In genomic region chr2:113892004-113892740, GRCh38 we compare ENCODE assay signal across 8 cellular contexts. TPM values are rescaled to one million over a fixed set of nuclear protein-coding genes. Genes with fewer than 3 reads are reported as not detected.
A peak's percentile ranks its signal among the peaks of the same experiment; 100 is the strongest.
DNase-seq lines count a peak whose midpoint lies in the region; ATAC-seq, FAIRE-seq and TF ChIP-seq lines count a peak whose summit lies in the region.

No MANE protein-coding gene starts in this region.

- no peak for FAIRE-seq in pancreas (lab: Jason Lieb, UNC)

- H3K27me3 Mint-ChIP-seq in stimulated activated naive CD8-positive, alpha-beta T cell treated with anti-CD3 and anti-CD28 coated beads, Interleukin-15, Interleukin-2, amounts not matched to agents 100 ng/mL and 50 ng/mL, for 24 hours, result no peaks in the 10 kb centered on the region
- H3K27me3 Mint-ChIP-seq in memory B cell, result no peaks in the 10 kb centered on the region

- TF ChIP-seq POLR2A in adrenal gland (IDR thresholded peaks at IDR 0.05), result no peak

- 20 to 30% (median 24%) methylated on average over 6 of the region's 6 CpGs for WGBS in adrenal gland, 4 donors
- WGBS in pancreas, 2 donors, result 23 to 28% methylated on average over 6 of the region's 6 CpGs

- no peak for ATAC-seq in stimulated activated naive CD8-positive, alpha-beta T cell treated with anti-CD3 and anti-CD28 coated beads, Interleukin-15, Interleukin-2, amounts not matched to agents 100 U/mL and 50 U/mL, for 24 hours
- ATAC-seq in memory B cell (ENCODE audit: low read depth), result no peak
- ATAC-seq in pancreas, result no peak
- ATAC-seq in GM19463 (IDR thresholded peaks at IDR 0.05; ENCODE audit: unreplicated experiment), result no peak
- no peak for ATAC-seq in HG03354 (IDR thresholded peaks at IDR 0.05; ENCODE audit: poor library complexity, severe bottlenecking, unreplicated experiment)

- peak overlapping the region; percentile 93 for H3K27ac Mint-ChIP-seq in stimulated activated naive CD8-positive, alpha-beta T cell treated with anti-CD3 and anti-CD28 coated beads, Interleukin-15, Interleukin-2, amounts not matched to agents 100 ng/mL and 50 ng/mL, for 24 hours
- H3K27ac Mint-ChIP-seq in memory B cell, result peak overlapping the region; percentile 98

- no peaks in the 10 kb centered on the region for H3K9me3 Mint-ChIP-seq in stimulated activated naive CD8-positive, alpha-beta T cell treated with anti-CD3 and anti-CD28 coated beads, Interleukin-15, Interleukin-2, amounts not matched to agents 100 ng/mL and 50 ng/mL, for 24 hours
- H3K9me3 Mint-ChIP-seq in memory B cell, result no peaks in the 10 kb centered on the region

- H3K4me3 ChIP-seq in adrenal gland (peak overlapping the region in 1 of 4 donors; percentile 27), pancreas (peak overlapping the region in 2 of 4 donors; percentile 97)

- H3K4me3 Mint-ChIP-seq in stimulated activated naive CD8-positive, alpha-beta T cell treated with anti-CD3 and anti-CD28 coated beads, Interleukin-15, Interleukin-2, amounts not matched to agents 100 ng/mL and 50 ng/mL, for 24 hours, result peak overlapping the region; percentile 98
- H3K4me3 Mint-ChIP-seq in memory B cell, result peak overlapping the region; percentile 71

- H3K27ac ChIP-seq in adrenal gland, result peak overlapping the region in 3 of 5 donors; percentile 24 to 97 (median 95)
- peak overlapping the region in 1 of 4 donors; percentile 100 for H3K27ac ChIP-seq in pancreas

- peaks cover 80% of the 10 kb centered on the region for H3K4me1 Mint-ChIP-seq in stimulated activated naive CD8-positive, alpha-beta T cell treated with anti-CD3 and anti-CD28 coated beads, Interleukin-15, Interleukin-2, amounts not matched to agents 100 ng/mL and 50 ng/mL, for 24 hours (ENCODE audit: low read depth)
- H3K4me1 Mint-ChIP-seq in memory B cell, result peaks cover 57% of the 10 kb centered on the region

- H3K36me3 Mint-ChIP-seq in stimulated activated naive CD8-positive, alpha-beta T cell treated with anti-CD3 and anti-CD28 coated beads, Interleukin-15, Interleukin-2, amounts not matched to agents 100 ng/mL and 50 ng/mL, for 24 hours (ENCODE audit: low read depth), result peaks cover 71% of the 10 kb centered on the region
- peaks cover 14% of the 10 kb centered on the region for H3K36me3 Mint-ChIP-seq in memory B cell

- no peak for TF ChIP-seq CTCF in adrenal gland (IDR thresholded peaks at IDR 0.05)
- TF ChIP-seq CTCF in pancreas (IDR thresholded peaks at IDR 0.05), result no peak

- intact Hi-C loops in adrenal gland (cut with DNase I), result loop anchor here in 1 of 2 donors (10.0 kb wide), 1 partner anchor 137 kb away; the partner anchor contains the start of gene SLC35F5
- intact Hi-C loops in pancreas (cut with DNase I), result no loop called here

- peaks cover 49 to 78% of the 10 kb centered on the region in 2 donors for H3K4me1 ChIP-seq in adrenal gland (replicated peaks in 1 of 2)
- peaks cover 25 to 63% (median 48%) of the 10 kb centered on the region in 3 donors for H3K4me1 ChIP-seq in pancreas

- H3K27me3 ChIP-seq in adrenal gland, result no peaks in the 10 kb centered on the region
- no peaks in the 10 kb centered on the region for H3K27me3 ChIP-seq in pancreas

- H3K9me3 ChIP-seq in adrenal gland (replicated peaks in 1 of 3), result no peaks in the 10 kb centered on the region
- H3K9me3 ChIP-seq in pancreas, result no peaks in the 10 kb centered on the region

- no peak for DNase-seq in stimulated activated naive CD8-positive, alpha-beta T cell treated with anti-CD3 and anti-CD28 coated beads, Interleukin-15, Interleukin-2, amounts not matched to agents 100 U/mL and 50 U/mL, for 24 hours
- DNase-seq in adrenal gland (no peak), memory B cell (ENCODE audit: low spot score in 2 of 2) (no peak), pancreas (no peak)
- DNase-seq in activated CD8-positive, alpha-beta memory T cell treated with anti-CD3 and anti-CD28 coated beads, Interleukin-2, amount 50 U/mL, for 4 hours, result no peak

- H3K36me3 ChIP-seq in adrenal gland (replicated peaks in 1 of 2), result no peaks in the 10 kb centered on the region
- no peaks in the 10 kb centered on the region for H3K36me3 ChIP-seq in pancreas

RNA-seq across cellular contexts. Expression of gene ACTR3, which starts 2.3 kb away (rescaled TPM):
- total RNA-seq in adrenal gland (100 to 1,000 TPM; 103 to 530 (median 234) TPM), pancreas (100 to 1,000 TPM in 1 of 6 donors, 10 to 100 TPM in 5; 44.5 to 112 (median 72.7) TPM)
- polyA plus RNA-seq in adrenal gland (100 to 1,000 TPM in 1 of 3 donors, 10 to 100 TPM in 2; 28.1 to 227 (median 30.7) TPM), pancreas (10 to 100 TPM; 10.3 to 27.3 TPM)
